8 cellular contexts compared by ENCODE assay signal in the genomic region with DNA sequence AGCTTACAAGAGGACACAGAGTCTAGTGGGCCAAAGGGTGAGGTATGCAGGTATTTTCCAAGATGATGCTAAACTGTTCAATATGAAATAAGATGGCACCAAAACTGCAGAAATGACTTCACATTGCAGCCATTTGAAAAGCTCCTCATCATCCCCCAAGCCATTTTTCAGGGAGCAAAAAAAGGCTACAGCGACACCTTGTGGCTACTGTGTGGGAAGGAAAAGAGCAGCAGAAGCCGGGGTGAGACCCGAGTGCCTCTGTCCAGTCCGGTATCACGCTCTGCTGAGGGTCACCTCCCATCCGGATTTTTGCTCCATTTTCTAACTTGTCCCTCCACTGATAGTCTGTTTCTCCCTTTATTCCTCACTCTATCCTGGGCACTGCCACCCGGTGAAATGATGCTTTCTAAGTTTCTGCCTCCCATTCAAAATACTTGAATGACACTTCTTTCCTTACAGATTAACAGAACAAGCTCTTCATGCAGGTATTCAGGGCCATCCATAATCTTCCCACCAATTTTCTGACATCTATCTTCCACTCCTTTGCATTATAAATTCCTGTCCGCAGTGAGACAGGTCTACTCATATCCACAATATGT.
DNase-seq lines count a peak whose midpoint lies in the region; ATAC-seq and TF ChIP-seq lines count a peak whose summit lies in the region.

No MANE protein-coding gene starts in this region.

- H3K9me3 ChIP-seq in mucosa of descending colon: no peaks in the 10 kb centered on the region

- in situ Hi-C loops in SK-MEL-5 (cut with HindIII; ENCODE audit: low pct_unique_long_range_greater_than_20kb, low sequenced_read_pairs): no loop called here

- H3K36me3 ChIP-seq in mucosa of descending colon (ENCODE audit: low read depth): no peaks in the 10 kb centered on the region

- H3K4me3 ChIP-seq in mucosa of descending colon: no peak overlapping the region

- peak; percentile 43 for TF ChIP-seq CTCF in mucosa of descending colon (IDR thresholded peaks at IDR 0.05)

- peak; percentile 4 for DNase-seq in NCI-H510A treated with DMSO at 0.1 percent for 48 hours (lab: John Stamatoyannopoulos, UW)
- no peak for DNase-seq in NCI-H510A (lab: John Stamatoyannopoulos, UW)
- DNase-seq in HPDE6-E6E7 (ENCODE audit: extremely low spot score): peak; percentile 46
- peak; percentile 88 for DNase-seq in SK-MEL-5 (ENCODE audit: low read depth, low spot score)
- DNase-seq in ecto neural progenitor cell (ENCODE audit: low spot score): peak; percentile 75
- DNase-seq in mucosa of descending colon: peak in 2 of 3 donors; percentile 24 to 41
- DNase-seq in activated CD4-positive, CD25-positive, alpha-beta regulatory T cell treated with anti-CD3 and anti-CD28 coated beads, Interleukin-2, amount 50 U/mL, for 72 hours: no peak

- no peaks in the 10 kb centered on the region for H3K4me1 ChIP-seq in mucosa of descending colon (ENCODE audit: low read depth)

- intact Hi-C loops in mucosa of descending colon (cut with DNase I, micrococcal nuclease): no loop called here

- ATAC-seq in GM19467 (IDR thresholded peaks at IDR 0.05; ENCODE audit: unreplicated experiment) (peak; percentile 80), mucosa of descending colon (peak; percentile 54)

Comparison
In these comparisons a context has a peak if more than half of its experiments do, and no peak if none do; other contexts are left out.
1. DNase-seq: peak in NCI-H510A treated with DMSO at 0.1 percent for 48 hours (single experiment), HPDE6-E6E7 (single experiment), SK-MEL-5 (single experiment), ecto neural progenitor cell (single experiment) and mucosa of descending colon (2 of 3); none in NCI-H510A (single experiment) and activated CD4-positive, CD25-positive, alpha-beta regulatory T cell treated with anti-CD3 and anti-CD28 coated beads, Interleukin-2, amount 50 U/mL, for 72 hours (single experiment).